ENCODE assay signal across 1 cellular context in the genomic region with DNA sequence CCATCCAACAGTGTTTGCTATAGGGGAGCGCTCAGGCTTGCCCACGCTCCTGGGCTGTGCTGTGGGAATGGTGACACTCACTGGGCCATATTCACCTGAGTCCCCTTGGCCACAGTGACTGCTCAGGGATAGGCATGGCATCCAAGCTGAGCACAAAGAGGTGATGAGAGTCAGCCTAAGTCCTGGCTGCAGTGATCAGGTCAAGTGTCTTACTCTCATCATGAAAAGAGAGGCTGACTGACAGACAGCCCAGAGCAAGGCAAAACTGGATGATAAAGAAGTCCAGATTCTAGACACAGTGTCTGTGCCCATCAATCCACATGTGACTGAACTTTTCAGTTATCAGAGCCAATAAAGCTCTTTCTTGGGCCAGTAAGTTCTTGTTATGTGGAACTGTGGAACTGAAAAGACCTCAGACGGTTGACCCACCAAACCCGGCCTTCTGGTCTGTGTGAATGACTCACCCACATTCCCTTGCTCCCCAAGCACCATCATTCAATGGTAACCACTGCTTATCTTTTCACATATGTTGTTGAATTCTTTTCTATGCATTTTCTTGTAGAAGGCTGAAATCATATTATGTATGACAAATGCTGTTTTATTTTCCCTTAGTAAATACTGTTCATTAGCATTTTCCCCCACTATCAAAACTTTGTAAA.
A peak's percentile ranks its signal among the peaks of the same experiment; 100 is the strongest.
TF ChIP-seq lines count a peak whose summit lies in the region.

No MANE protein-coding gene starts in this region.

TF ChIP-seq in K562, 482 proteins besides CTCF, POLR2A, EP300 and RAD21 (continued from another document and continues in another):
- no peak for TF ChIP-seq ZNF609 (CRISPR knock-in tag; IDR thresholded peaks at IDR 0.05; ENCODE audit: borderline replicate concordance)
- TF ChIP-seq RCOR1 (IDR thresholded peaks at IDR 0.05; ENCODE audit: borderline replicate concordance in 1 of 2, low read depth in 2 of 2, low read length in 2 of 2), result peak; percentile 7 to 66; a peak in 1 of 4 replicates
- no peak for TF ChIP-seq HMGXB4 (CRISPR knock-in tag; IDR thresholded peaks at IDR 0.05)
- TF ChIP-seq, protein P1, sequence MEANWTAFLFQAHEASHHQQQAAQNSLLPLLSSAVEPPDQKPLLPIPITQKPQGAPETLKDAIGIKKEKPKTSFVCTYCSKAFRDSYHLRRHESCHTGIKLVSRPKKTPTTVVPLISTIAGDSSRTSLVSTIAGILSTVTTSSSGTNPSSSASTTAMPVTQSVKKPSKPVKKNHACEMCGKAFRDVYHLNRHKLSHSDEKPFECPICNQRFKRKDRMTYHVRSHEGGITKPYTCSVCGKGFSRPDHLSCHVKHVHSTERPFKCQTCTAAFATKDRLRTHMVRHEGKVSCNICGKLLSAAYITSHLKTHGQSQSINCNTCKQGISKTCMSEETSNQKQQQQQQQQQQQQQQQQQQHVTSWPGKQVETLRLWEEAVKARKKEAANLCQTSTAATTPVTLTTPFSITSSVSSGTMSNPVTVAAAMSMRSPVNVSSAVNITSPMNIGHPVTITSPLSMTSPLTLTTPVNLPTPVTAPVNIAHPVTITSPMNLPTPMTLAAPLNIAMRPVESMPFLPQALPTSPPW (CRISPR knock-in tag; IDR thresholded peaks at IDR 0.05), result peak; percentile 43; the same call in 1 of the 2 replicates
- TF ChIP-seq KDM1A (IDR thresholded peaks at IDR 0.05), result no peak
- TF ChIP-seq RUNX1 (IDR thresholded peaks at IDR 0.05; ENCODE audit: low read depth), result no peak
- TF ChIP-seq, protein P2, sequence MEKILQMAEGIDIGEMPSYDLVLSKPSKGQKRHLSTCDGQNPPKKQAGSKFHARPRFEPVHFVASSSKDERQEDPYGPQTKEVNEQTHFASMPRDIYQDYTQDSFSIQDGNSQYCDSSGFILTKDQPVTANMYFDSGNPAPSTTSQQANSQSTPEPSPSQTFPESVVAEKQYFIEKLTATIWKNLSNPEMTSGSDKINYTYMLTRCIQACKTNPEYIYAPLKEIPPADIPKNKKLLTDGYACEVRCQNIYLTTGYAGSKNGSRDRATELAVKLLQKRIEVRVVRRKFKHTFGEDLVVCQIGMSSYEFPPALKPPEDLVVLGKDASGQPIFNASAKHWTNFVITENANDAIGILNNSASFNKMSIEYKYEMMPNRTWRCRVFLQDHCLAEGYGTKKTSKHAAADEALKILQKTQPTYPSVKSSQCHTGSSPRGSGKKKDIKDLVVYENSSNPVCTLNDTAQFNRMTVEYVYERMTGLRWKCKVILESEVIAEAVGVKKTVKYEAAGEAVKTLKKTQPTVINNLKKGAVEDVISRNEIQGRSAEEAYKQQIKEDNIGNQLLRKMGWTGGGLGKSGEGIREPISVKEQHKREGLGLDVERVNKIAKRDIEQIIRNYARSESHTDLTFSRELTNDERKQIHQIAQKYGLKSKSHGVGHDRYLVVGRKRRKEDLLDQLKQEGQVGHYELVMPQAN (IDR thresholded peaks at IDR 0.05; ENCODE audit: borderline replicate concordance), result no peak
- TF ChIP-seq TAL1 (IDR thresholded peaks at IDR 0.05), result no peak
- TF ChIP-seq, protein P3, sequence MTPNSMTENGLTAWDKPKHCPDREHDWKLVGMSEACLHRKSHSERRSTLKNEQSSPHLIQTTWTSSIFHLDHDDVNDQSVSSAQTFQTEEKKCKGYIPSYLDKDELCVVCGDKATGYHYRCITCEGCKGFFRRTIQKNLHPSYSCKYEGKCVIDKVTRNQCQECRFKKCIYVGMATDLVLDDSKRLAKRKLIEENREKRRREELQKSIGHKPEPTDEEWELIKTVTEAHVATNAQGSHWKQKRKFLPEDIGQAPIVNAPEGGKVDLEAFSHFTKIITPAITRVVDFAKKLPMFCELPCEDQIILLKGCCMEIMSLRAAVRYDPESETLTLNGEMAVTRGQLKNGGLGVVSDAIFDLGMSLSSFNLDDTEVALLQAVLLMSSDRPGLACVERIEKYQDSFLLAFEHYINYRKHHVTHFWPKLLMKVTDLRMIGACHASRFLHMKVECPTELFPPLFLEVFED (CRISPR knock-in tag; conservative IDR thresholded peaks at IDR 0.05), result no peak
- TF ChIP-seq, protein P4, sequence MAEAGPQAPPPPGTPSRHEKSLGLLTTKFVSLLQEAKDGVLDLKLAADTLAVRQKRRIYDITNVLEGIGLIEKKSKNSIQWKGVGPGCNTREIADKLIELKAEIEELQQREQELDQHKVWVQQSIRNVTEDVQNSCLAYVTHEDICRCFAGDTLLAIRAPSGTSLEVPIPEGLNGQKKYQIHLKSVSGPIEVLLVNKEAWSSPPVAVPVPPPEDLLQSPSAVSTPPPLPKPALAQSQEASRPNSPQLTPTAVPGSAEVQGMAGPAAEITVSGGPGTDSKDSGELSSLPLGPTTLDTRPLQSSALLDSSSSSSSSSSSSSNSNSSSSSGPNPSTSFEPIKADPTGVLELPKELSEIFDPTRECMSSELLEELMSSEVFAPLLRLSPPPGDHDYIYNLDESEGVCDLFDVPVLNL (CRISPR knock-in tag; IDR thresholded peaks at IDR 0.05; ENCODE audit: low read depth), result no peak
- TF ChIP-seq TAF9B (IDR thresholded peaks at IDR 0.05; ENCODE audit: partially characterized antibody), result no peak
- TF ChIP-seq, protein P5, sequence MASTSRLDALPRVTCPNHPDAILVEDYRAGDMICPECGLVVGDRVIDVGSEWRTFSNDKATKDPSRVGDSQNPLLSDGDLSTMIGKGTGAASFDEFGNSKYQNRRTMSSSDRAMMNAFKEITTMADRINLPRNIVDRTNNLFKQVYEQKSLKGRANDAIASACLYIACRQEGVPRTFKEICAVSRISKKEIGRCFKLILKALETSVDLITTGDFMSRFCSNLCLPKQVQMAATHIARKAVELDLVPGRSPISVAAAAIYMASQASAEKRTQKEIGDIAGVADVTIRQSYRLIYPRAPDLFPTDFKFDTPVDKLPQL (IDR thresholded peaks at IDR 0.05; ENCODE audit: extremely low read depth, insufficient read length), result no peak
- no peak for TF ChIP-seq ARID1B (IDR thresholded peaks at IDR 0.05)
- TF ChIP-seq, protein P6, sequence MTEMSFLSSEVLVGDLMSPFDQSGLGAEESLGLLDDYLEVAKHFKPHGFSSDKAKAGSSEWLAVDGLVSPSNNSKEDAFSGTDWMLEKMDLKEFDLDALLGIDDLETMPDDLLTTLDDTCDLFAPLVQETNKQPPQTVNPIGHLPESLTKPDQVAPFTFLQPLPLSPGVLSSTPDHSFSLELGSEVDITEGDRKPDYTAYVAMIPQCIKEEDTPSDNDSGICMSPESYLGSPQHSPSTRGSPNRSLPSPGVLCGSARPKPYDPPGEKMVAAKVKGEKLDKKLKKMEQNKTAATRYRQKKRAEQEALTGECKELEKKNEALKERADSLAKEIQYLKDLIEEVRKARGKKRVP (CRISPR knock-in tag; IDR thresholded peaks at IDR 0.05), result no peak
- TF ChIP-seq, protein P7, sequence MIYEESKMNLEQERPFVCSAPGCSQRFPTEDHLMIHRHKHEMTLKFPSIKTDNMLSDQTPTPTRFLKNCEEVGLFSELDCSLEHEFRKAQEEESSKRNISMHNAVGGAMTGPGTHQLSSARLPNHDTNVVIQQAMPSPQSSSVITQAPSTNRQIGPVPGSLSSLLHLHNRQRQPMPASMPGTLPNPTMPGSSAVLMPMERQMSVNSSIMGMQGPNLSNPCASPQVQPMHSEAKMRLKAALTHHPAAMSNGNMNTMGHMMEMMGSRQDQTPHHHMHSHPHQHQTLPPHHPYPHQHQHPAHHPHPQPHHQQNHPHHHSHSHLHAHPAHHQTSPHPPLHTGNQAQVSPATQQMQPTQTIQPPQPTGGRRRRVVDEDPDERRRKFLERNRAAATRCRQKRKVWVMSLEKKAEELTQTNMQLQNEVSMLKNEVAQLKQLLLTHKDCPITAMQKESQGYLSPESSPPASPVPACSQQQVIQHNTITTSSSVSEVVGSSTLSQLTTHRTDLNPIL (CRISPR knock-in tag; IDR thresholded peaks at IDR 0.05), result no peak
- TF ChIP-seq ZNF707 (CRISPR knock-in tag; conservative IDR thresholded peaks at IDR 0.05), result no peak
- TF ChIP-seq, protein P8, sequence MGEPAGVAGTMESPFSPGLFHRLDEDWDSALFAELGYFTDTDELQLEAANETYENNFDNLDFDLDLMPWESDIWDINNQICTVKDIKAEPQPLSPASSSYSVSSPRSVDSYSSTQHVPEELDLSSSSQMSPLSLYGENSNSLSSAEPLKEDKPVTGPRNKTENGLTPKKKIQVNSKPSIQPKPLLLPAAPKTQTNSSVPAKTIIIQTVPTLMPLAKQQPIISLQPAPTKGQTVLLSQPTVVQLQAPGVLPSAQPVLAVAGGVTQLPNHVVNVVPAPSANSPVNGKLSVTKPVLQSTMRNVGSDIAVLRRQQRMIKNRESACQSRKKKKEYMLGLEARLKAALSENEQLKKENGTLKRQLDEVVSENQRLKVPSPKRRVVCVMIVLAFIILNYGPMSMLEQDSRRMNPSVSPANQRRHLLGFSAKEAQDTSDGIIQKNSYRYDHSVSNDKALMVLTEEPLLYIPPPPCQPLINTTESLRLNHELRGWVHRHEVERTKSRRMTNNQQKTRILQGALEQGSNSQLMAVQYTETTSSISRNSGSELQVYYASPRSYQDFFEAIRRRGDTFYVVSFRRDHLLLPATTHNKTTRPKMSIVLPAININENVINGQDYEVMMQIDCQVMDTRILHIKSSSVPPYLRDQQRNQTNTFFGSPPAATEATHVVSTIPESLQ (CRISPR knock-in tag; IDR thresholded peaks at IDR 0.05), result no peak
- no peak for TF ChIP-seq RAD51 (IDR thresholded peaks at IDR 0.05; ENCODE audit: borderline replicate concordance, low read depth)
- TF ChIP-seq ZNF384 (IDR thresholded peaks at IDR 0.05; ENCODE audit: low read depth, low read length), result no peak
- TF ChIP-seq FIP1L1 (IDR thresholded peaks at IDR 0.05; ENCODE audit: low read depth, low read length, poor library complexity, severe bottlenecking), result no peak
- TF ChIP-seq, protein P9, sequence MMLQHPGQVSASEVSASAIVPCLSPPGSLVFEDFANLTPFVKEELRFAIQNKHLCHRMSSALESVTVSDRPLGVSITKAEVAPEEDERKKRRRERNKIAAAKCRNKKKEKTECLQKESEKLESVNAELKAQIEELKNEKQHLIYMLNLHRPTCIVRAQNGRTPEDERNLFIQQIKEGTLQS (IDR thresholded peaks at IDR 0.05), result no peak
- TF ChIP-seq, protein P9 (CRISPR knock-in tag; conservative IDR thresholded peaks at IDR 0.05), result peak; percentile 93
- no peak for TF ChIP-seq ZBTB8A (IDR thresholded peaks at IDR 0.05; ENCODE audit: partially characterized antibody)
- TF ChIP-seq TEAD2 (tag; IDR thresholded peaks at IDR 0.05), result no peak
- no peak for TF ChIP-seq ZBTB26 (CRISPR knock-in tag; IDR thresholded peaks at IDR 0.05)
- no peak for TF ChIP-seq ZNF586 (CRISPR knock-in tag; conservative IDR thresholded peaks at IDR 0.05)
